ENCODE assay signal across 2 cellular contexts in genomic region chr12:73225371-73225937, GRCh38.
A peak's percentile ranks its signal among the peaks of the same experiment; 100 is the strongest.
TF ChIP-seq lines count a peak whose summit lies in the region.

No MANE protein-coding gene starts in this region.

TF ChIP-seq in liver, 16 proteins besides CTCF, POLR2A, EP300 and RAD21 (continued from another document):
- no peak for TF ChIP-seq REST (IDR thresholded peaks at IDR 0.05)
- no peak for TF ChIP-seq GABPA (IDR thresholded peaks at IDR 0.05 in 1 of 2, conservative IDR thresholded peaks at IDR 0.05 in 1 of 2)
- TF ChIP-seq FOXA2 (IDR thresholded peaks at IDR 0.05) = no peak
- TF ChIP-seq YY1 (IDR thresholded peaks at IDR 0.05) = peak; percentile 27
TF ChIP-seq in liver: peak in this region for 3.

TF ChIP-seq in HepG2, 621 proteins besides CTCF, POLR2A, EP300 and RAD21 (continued from another document):
- TF ChIP-seq ZNF512B (CRISPR knock-in tag; IDR thresholded peaks at IDR 0.05; ENCODE audit: borderline replicate concordance) (no peak), SMARCC2 (IDR thresholded peaks at IDR 0.05) (no peak), MAFF (IDR thresholded peaks at IDR 0.05; ENCODE audit: low read depth, low read length) (no peak), BCL6 (CRISPR knock-in tag; IDR thresholded peaks at IDR 0.05) (no peak)
